16 cellular contexts compared by ENCODE assay signal in genomic region chr4:73607375-73608026, GRCh38. TPM values are rescaled to one million over a fixed set of nuclear protein-coding genes. Genes with fewer than 3 reads are reported as not detected.
DNase-seq lines count a peak whose midpoint lies in the region; ATAC-seq, FAIRE-seq and TF ChIP-seq lines count a peak whose summit lies in the region.
"Had no signal": no experiment of that assay in that cellular context is flagged by ENCODE, and none has a peak within 500 bp of the region (broad histone marks: within the 10 kb centered on the region; RNA-seq: fewer than 3 reads in every experiment).

No MANE protein-coding gene starts in this region.

- no peak for TF ChIP-seq POLR2A in stomach (IDR thresholded peaks at IDR 0.05)
- no peak for TF ChIP-seq POLR2A in H54 (IDR thresholded peaks at IDR 0.05; ENCODE audit: low read depth, low read length)

- H3K27me3 Mint-ChIP-seq in endodermal cell (ENCODE audit: insufficient read depth), result no peaks in the 10 kb centered on the region

- no peak overlapping the region for H3K27ac Mint-ChIP-seq in endodermal cell

- H3K9me3 Mint-ChIP-seq in endodermal cell, result no peaks in the 10 kb centered on the region

- no peaks in the 10 kb centered on the region for H3K36me3 Mint-ChIP-seq in endodermal cell (ENCODE audit: low read depth)

- H3K27ac ChIP-seq in stomach (peak overlapping the region; percentile 65 to 95 (median 81)), endodermal cell (ENCODE audit: low read depth, low read length) (no peak overlapping the region)
- H3K27ac ChIP-seq: 22Rv1 had no signal

- H3K4me3 ChIP-seq in stomach (no peak overlapping the region), endodermal cell (ENCODE audit: low read length) (no peak overlapping the region)
- H3K4me3 ChIP-seq: K562 had no signal

- no peak for TF ChIP-seq EP300 in stomach (IDR thresholded peaks at IDR 0.05)

- DNase-seq in NCI-H1092 treated with DMSO at 0.1 percent for 48 hours (lab: John Stamatoyannopoulos, UW), result peak; percentile 33
- no peak for DNase-seq in NCI-H1092 (lab: John Stamatoyannopoulos, UW)
- peak; percentile 26 for DNase-seq in amniotic epithelial cell (ENCODE audit: low read depth)
- DNase-seq in stomach, result no peak
- no peak for DNase-seq in endodermal cell
- DNase-seq in H54 (ENCODE audit: insufficient read length, low spot score), result no peak
- DNase-seq in RKO (ENCODE audit: low spot score), result no peak
- DNase-seq: NCI-H774; stimulated activated CD4-positive, alpha-beta T cell treated with anti-CD3 and anti-CD28 coated beads, Interleukin-15, amount 100 ng/mL, for 24 hours; stimulated activated naive CD4-positive, alpha-beta T cell had no signal

- FAIRE-seq in H54 (lab: Jason Lieb, UNC), result no peak
- FAIRE-seq: endothelial cell of umbilical vein, K562 had no signal

- ATAC-seq in HG03039 (IDR thresholded peaks at IDR 0.05; ENCODE audit: unreplicated experiment), result peak; percentile 24
- ATAC-seq: K562 had no signal

- H3K36me3 ChIP-seq in stomach (peaks cover 0 to 9% (median 4%) of the 10 kb centered on the region in 4 donors), endodermal cell (ENCODE audit: control insufficient read depth, insufficient read depth, low read length) (no peaks in the 10 kb centered on the region)

- H3K4me1 ChIP-seq in stomach (peaks cover 27 to 83% (median 61%) of the 10 kb centered on the region in 4 donors), endodermal cell (ENCODE audit: control insufficient read depth, insufficient read depth, low read length) (peaks cover 10% of the 10 kb centered on the region)

- H3K9ac ChIP-seq in endodermal cell (ENCODE audit: extremely low read depth, low read length, poor library complexity, severe bottlenecking), result no peak overlapping the region

- peaks cover 12% of the 10 kb centered on the region for H3K4me1 Mint-ChIP-seq in endodermal cell

- intact Hi-C loops in stomach (cut with DNase I; ENCODE audit: low total_unique reads), result no loop called here

- H3K9me3 ChIP-seq in stomach (no peaks in the 10 kb centered on the region), endodermal cell (ENCODE audit: control insufficient read depth, low read length) (no peaks in the 10 kb centered on the region)

- H3K4me3 Mint-ChIP-seq in endodermal cell, result no peak overlapping the region

- no peak for TF ChIP-seq CTCF in stomach (IDR thresholded peaks at IDR 0.05)
- no peak for TF ChIP-seq CTCF in endodermal cell (conservative IDR thresholded peaks at IDR 0.05)

- no peaks in the 10 kb centered on the region for H3K27me3 ChIP-seq in stomach
- no peaks in the 10 kb centered on the region for H3K27me3 ChIP-seq in endodermal cell (ENCODE audit: control insufficient read depth, insufficient read depth, low read length, poor library complexity, severe bottlenecking)

RNA-seq across cellular contexts. Expression of gene RASSF6, which starts 12.7 kb away (rescaled TPM):
- 10 to 100 TPM in 3 of 5 donors, 1 to 10 TPM in 2; 5.5 to 51.8 (median 13.4) TPM for total RNA-seq in stomach
- 10 to 100 TPM in 2 of 3 donors, 1 to 10 TPM in 1; 5.0 to 35.9 (median 13.7) TPM for polyA plus RNA-seq in stomach
- total RNA-seq in endodermal cell, result 1 to 10 TPM; 1.2 to 3.9 TPM
- 0.89 TPM for polyA plus RNA-seq in endodermal cell (2013, experiment 1 of 2)
- 0.66 TPM for polyA plus RNA-seq in endodermal cell (2013, experiment 2 of 2)
- total RNA-seq: endothelial cell of umbilical vein; T-helper 1 cell treated with Interleukin-12 subunit alpha and Interleukin-12 subunit beta and Interleukin-4 antibody, amounts not matched to agents 30 ng/mL and 1 ng/mL, for 36 hours had no signal
- polyA plus RNA-seq: endothelial cell of umbilical vein, neural cell had no signal

Comparison
In these comparisons a context has a peak if more than half of its experiments do, and no peak if none do; other contexts are left out.
1. DNase-seq: peak in NCI-H1092 treated with DMSO at 0.1 percent for 48 hours (single experiment) and amniotic epithelial cell (single experiment); none in NCI-H1092 (single experiment), stomach (single experiment), endodermal cell (single experiment), H54 (single experiment) and RKO (single experiment).